Comparison of ENCODE assay signal across 19 cellular contexts in genomic region chr5:97224112-97224750, GRCh38. TPM values are rescaled to one million over a fixed set of nuclear protein-coding genes. Genes with fewer than 3 reads are reported as not detected.
A peak's percentile ranks its signal among the peaks of the same experiment; 100 is the strongest.
DNase-seq lines count a peak whose midpoint lies in the region; ATAC-seq and TF ChIP-seq lines count a peak whose summit lies in the region.
"Had no signal": no experiment of that assay in that cellular context is flagged by ENCODE, and none has a peak within 500 bp of the region (broad histone marks: within the 10 kb centered on the region; RNA-seq: fewer than 3 reads in every experiment).

No MANE protein-coding gene starts in this region.

- peaks cover 18% of the 10 kb centered on the region for H3K4me1 ChIP-seq in GM23248 (ENCODE audit: insufficient read depth)
- H3K4me1 ChIP-seq in skeletal muscle satellite cell (ENCODE audit: control insufficient read depth, insufficient read depth, low read length) = peaks cover 7% of the 10 kb centered on the region

- H3K27me3 ChIP-seq in GM23248 (replicated peaks; ENCODE audit: insufficient read depth) = no peaks in the 10 kb centered on the region
- H3K27me3 ChIP-seq in skeletal muscle satellite cell (ENCODE audit: control insufficient read depth, insufficient read depth, low read length) = no peaks in the 10 kb centered on the region
- H3K27me3 ChIP-seq: dorsolateral prefrontal cortex, hepatocyte had no signal

- WGBS in GM23248 (ENCODE audit: low coverage in 1 of 2, low lambda C conversion rate in 2 of 2, missing lambda C conversion rate in 2 of 2), 2 experiments = 3 to 4% methylated on average over 1 of the region's 1 CpG

- H3K9ac ChIP-seq in GM23248 (no peak overlapping the region), skeletal muscle satellite cell (ENCODE audit: low read depth, low read length) (no peak overlapping the region)

- peak overlapping the region; percentile 6; the same call in 1 of the 2 replicates for H3K27ac ChIP-seq in GM23248
- H3K27ac ChIP-seq: dorsolateral prefrontal cortex, hepatocyte had no signal

- H3K4me3 ChIP-seq in GM23248 (peak overlapping the region; percentile 33; the same call in 1 of the 2 replicates), fibroblast of villous mesenchyme (ENCODE audit: low read depth, low read length) (no peak overlapping the region), skeletal muscle satellite cell (ENCODE audit: low read length) (no peak overlapping the region)
- H3K4me3 ChIP-seq: dorsolateral prefrontal cortex, hepatocyte had no signal

- in situ Hi-C loops in GM23248 (cut with MboI) = loop anchor here (25.0 kb wide), 2 partner anchors 1138 to 1588 kb away; no protein-coding TSS in a partner anchor

- TF ChIP-seq CTCF in fibroblast of villous mesenchyme (IDR thresholded peaks at IDR 0.05; ENCODE audit: insufficient read depth, low read depth, low read length) = no peak

- peak; percentile 50 for DNase-seq in GM23248
- peak; percentile 33 for DNase-seq in astrocyte of the hippocampus (ENCODE audit: low read depth, low spot score)
- peak; percentile 22 for DNase-seq in fibroblast of villous mesenchyme (ENCODE audit: low read depth)
- no peak for DNase-seq in anterior cingulate cortex (lab: John Stamatoyannopoulos, UW)
- no peak for DNase-seq in occipital lobe (lab: John Stamatoyannopoulos, UW)
- DNase-seq: activated CD8-positive, alpha-beta T cell treated with anti-CD3 and anti-CD28 coated beads, Interleukin-2, amount 10 ng/mL, durations not matched to agents 7 days and 5 days; activated naive CD4-positive, alpha-beta T cell treated with anti-CD3 and anti-CD28 coated beads, Interleukin-2, amount 50 U/mL, for 16 hours; activated T-cell treated with anti-CD3 and anti-CD28 coated beads, Interleukin-2, amount 50 U/mL, for 48 hours; dorsolateral prefrontal cortex; kidney; NCI-H1694 treated with DMSO at 0.1 percent for 48 hours; NCI-H524; Right ventricle myocardium superior; T-helper 1 cell had no signal

- H3K36me3 ChIP-seq in GM23248 (ENCODE audit: low read depth) = no peaks in the 10 kb centered on the region
- H3K36me3 ChIP-seq in skeletal muscle satellite cell (ENCODE audit: insufficient read depth, low read length) = no peaks in the 10 kb centered on the region

- H4K20me1 ChIP-seq in GM23248 (ENCODE audit: insufficient read depth) = no peaks in the 10 kb centered on the region

- H3K4me2 ChIP-seq in GM23248 (ENCODE audit: unreplicated experiment) (peak overlapping the region; percentile 61), skeletal muscle satellite cell (ENCODE audit: low read length) (peak overlapping the region; percentile 36)
- H3K4me2 ChIP-seq: hepatocyte had no signal

- H3K79me2 ChIP-seq in GM23248 (ENCODE audit: insufficient read depth) = no peaks in the 10 kb centered on the region
- H3K79me2 ChIP-seq: hepatocyte had no signal

- H3K9me2 ChIP-seq in GM23248 (ENCODE audit: insufficient read depth) = no peaks in the 10 kb centered on the region

- peaks cover 6% of the 10 kb centered on the region; the same call in 1 of the 2 replicates for H3F3A ChIP-seq in GM23248 (ENCODE audit: insufficient read depth)

- peak overlapping the region; percentile 2; the same call in 1 of the 2 replicates for H2AFZ ChIP-seq in GM23248
- H2AFZ ChIP-seq: hepatocyte had no signal

- H3K9me3 ChIP-seq in GM23248 (ENCODE audit: low read depth) = no peaks in the 10 kb centered on the region
- no peaks in the 10 kb centered on the region for H3K9me3 ChIP-seq in skeletal muscle satellite cell (replicated peaks; ENCODE audit: low read length)

- ATAC-seq in GM21619 (IDR thresholded peaks at IDR 0.05; ENCODE audit: unreplicated experiment) = no peak
- no peak for ATAC-seq in GM18867 (IDR thresholded peaks at IDR 0.05; ENCODE audit: unreplicated experiment)
- ATAC-seq: activated CD8-positive, alpha-beta T cell treated with anti-CD3 and anti-CD28 coated beads, Interleukin-2, amount 10 ng/mL, durations not matched to agents 7 days and 5 days; esophagus mucosa had no signal

RNA-seq across cellular contexts. Expression of gene RIOK2, which starts 41.2 kb away (rescaled TPM):
- total RNA-seq in GM23248 (2014; rRNA removed; shearing (Covaris generic)) = 23.0 and 35.5 TPM in 2 replicates
- polyA plus RNA-seq in GM23248 (2016; fragmentation: Nextera tagmentation; extraction: Ambion mirVana) = 53.8 and 55.6 TPM in 2 replicates
- total RNA-seq in fibroblast of villous mesenchyme = 31.6 and 37.6 TPM in 2 replicates
- total RNA-seq in skeletal muscle satellite cell (2012; rRNA removed) = 16.4 and 24.8 TPM in 2 replicates
- 25.7 TPM for total RNA-seq in occipital lobe

Comparison
In these comparisons a context has a peak if more than half of its experiments do, and no peak if none do; other contexts are left out.
1. DNase-seq: peak in GM23248 (single experiment), astrocyte of the hippocampus (single experiment) and fibroblast of villous mesenchyme (single experiment); none in anterior cingulate cortex (0 of 58) and occipital lobe (single experiment).